Comparison of ENCODE assay signal across 18 cellular contexts in the genomic region with DNA sequence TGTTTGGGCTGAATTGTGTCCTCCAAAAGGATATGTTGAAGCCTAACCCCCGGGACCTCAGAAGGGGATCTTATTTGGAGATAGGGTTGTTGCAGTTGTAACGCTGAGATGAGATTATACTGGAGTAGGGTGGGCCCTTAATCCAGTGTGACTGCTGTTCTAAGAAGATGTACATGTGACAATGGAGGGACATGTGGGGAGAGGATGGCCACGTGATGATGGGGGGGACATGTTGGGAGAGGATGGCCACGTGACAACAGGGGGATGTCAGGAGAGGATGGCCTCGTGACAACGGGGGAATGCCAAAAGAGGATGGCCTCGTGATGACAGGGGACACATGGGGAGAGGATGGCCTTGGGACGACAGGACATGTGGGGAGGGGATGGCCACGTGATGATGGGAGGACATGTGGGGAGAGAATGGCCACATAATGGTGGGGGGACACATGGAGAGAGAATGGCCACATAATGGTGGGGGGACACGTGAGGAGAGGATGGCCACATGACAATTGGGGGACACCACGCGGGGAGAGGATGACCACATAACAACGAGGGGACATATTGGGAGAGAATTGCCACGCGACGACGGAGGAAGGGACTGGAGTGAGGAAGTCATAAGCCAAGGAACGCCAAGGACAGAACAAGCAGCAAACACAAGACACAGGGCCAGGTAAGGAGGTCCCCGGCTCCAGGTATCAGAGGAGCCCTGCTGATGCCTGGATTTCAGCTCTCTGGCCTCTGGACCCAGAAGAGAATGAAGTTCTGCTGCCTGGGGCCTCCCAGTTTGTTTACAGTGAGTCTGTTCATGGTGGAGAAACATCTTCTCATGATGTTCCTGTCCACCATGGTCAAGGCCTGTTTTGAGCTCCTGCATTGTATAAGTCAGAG. TPM values are rescaled to one million over a fixed set of nuclear protein-coding genes. Genes with fewer than 3 reads are reported as not detected.
DNase-seq lines count a peak whose midpoint lies in the region; ATAC-seq, FAIRE-seq and TF ChIP-seq lines count a peak whose summit lies in the region.
"Had no signal": no experiment of that assay in that cellular context is flagged by ENCODE, and none has a peak within 500 bp of the region (broad histone marks: within the 10 kb centered on the region; RNA-seq: fewer than 3 reads in every experiment).

No MANE protein-coding gene starts in this region.

- intact Hi-C loops in lower lobe of right lung (cut with DNase I) (no loop called here), CD14-positive monocyte (cut with micrococcal nuclease) (no loop called here)

- no peak overlapping the region for H3K27ac ChIP-seq in lower lobe of right lung
- H3K27ac ChIP-seq: epithelial cell of prostate, HL-60, ovary had no signal

- no peak for ATAC-seq in activated naive CD8-positive, alpha-beta T cell treated with anti-CD3 and anti-CD28 coated beads, Interleukin-2, amount 50 U/mL, for 24 hours
- ATAC-seq in activated T-helper 17 cell treated with anti-CD3 and anti-CD28 coated beads, Interleukin-2, amount 50 U/mL, for 72 hours (replicated peaks) = no peak
- no peak for ATAC-seq in lower lobe of right lung
- ATAC-seq in stimulated activated naive B cell treated with anti-CD40 and anti-IgM and Interleukin-4, amounts not matched to agents 10 μg/mL and 1 μg/mL and 100 μg/mL, for 72 hours (replicated peaks) = no peak
- no peak for ATAC-seq in esophagus mucosa
- ATAC-seq: activated T-cell treated with anti-CD3 and anti-CD28 coated beads, Interleukin-2, amount 50 U/mL, for 72 hours had no signal

- no peak overlapping the region for H3K4me3 ChIP-seq in lower lobe of right lung
- H3K4me3 ChIP-seq: lung, ovary had no signal

- H3K9me3 Mint-ChIP-seq in activated naive CD8-positive, alpha-beta T cell (ENCODE audit: low read depth) = no peaks in the 10 kb centered on the region
- H3K9me3 Mint-ChIP-seq in activated naive CD8-positive, alpha-beta T cell treated with anti-CD3 and anti-CD28 coated beads, Interleukin-2, amount 50 U/mL, for 24 hours = no peaks in the 10 kb centered on the region
- peaks cover 3% of the 10 kb centered on the region for H3K9me3 Mint-ChIP-seq in activated T-helper 17 cell treated with anti-CD3 and anti-CD28 coated beads, Interleukin-2, amount 50 U/mL, for 72 hours
- peaks cover 0 to 5% of the 10 kb centered on the region in 2 donors for H3K9me3 Mint-ChIP-seq in stimulated activated naive B cell treated with anti-CD40 and anti-IgM and Interleukin-4, amounts not matched to agents 10 μg/mL and 1 μg/mL and 100 μg/mL, for 72 hours
- peaks cover 0 to 4% (median 2%) of the 10 kb centered on the region in 7 donors for H3K9me3 Mint-ChIP-seq in CD14-positive monocyte

- peaks cover 11% of the 10 kb centered on the region for H3K36me3 Mint-ChIP-seq in activated naive CD8-positive, alpha-beta T cell
- H3K36me3 Mint-ChIP-seq in activated naive CD8-positive, alpha-beta T cell treated with anti-CD3 and anti-CD28 coated beads, Interleukin-2, amount 50 U/mL, for 24 hours (ENCODE audit: low read depth) = peaks cover 19% of the 10 kb centered on the region
- peaks cover 7% of the 10 kb centered on the region for H3K36me3 Mint-ChIP-seq in activated T-helper 17 cell treated with anti-CD3 and anti-CD28 coated beads, Interleukin-2, amount 50 U/mL, for 72 hours (ENCODE audit: low read depth)
- peaks cover 48 to 70% of the 10 kb centered on the region in 2 donors for H3K36me3 Mint-ChIP-seq in stimulated activated naive B cell treated with anti-CD40 and anti-IgM and Interleukin-4, amounts not matched to agents 10 μg/mL and 1 μg/mL and 100 μg/mL, for 72 hours
- peaks cover 0 to 6% of the 10 kb centered on the region in 2 donors for H3K36me3 Mint-ChIP-seq in CD14-positive monocyte

- TF ChIP-seq POLR2A in GM12892 (IDR thresholded peaks at IDR 0.05; ENCODE audit: low read depth, low read length) = no peak

- no peaks in the 10 kb centered on the region for H3K36me3 ChIP-seq in lower lobe of right lung
- H3K36me3 ChIP-seq: ovary had no signal

- no peaks in the 10 kb centered on the region for H3K27me3 Mint-ChIP-seq in activated naive CD8-positive, alpha-beta T cell
- H3K27me3 Mint-ChIP-seq in activated naive CD8-positive, alpha-beta T cell treated with anti-CD3 and anti-CD28 coated beads, Interleukin-2, amount 50 U/mL, for 24 hours = no peaks in the 10 kb centered on the region
- H3K27me3 Mint-ChIP-seq in activated T-helper 17 cell treated with anti-CD3 and anti-CD28 coated beads, Interleukin-2, amount 50 U/mL, for 72 hours = no peaks in the 10 kb centered on the region
- H3K27me3 Mint-ChIP-seq in stimulated activated naive B cell treated with anti-CD40 and anti-IgM and Interleukin-4, amounts not matched to agents 10 μg/mL and 1 μg/mL and 100 μg/mL, for 72 hours = no peaks in the 10 kb centered on the region
- H3K27me3 Mint-ChIP-seq in CD14-positive monocyte (ENCODE audit: low read depth in 3 of 3) = peaks cover 2 to 4% (median 4%) of the 10 kb centered on the region in 3 donors

- H3K27ac Mint-ChIP-seq in activated naive CD8-positive, alpha-beta T cell = peak overlapping the region; percentile 22
- H3K27ac Mint-ChIP-seq in activated naive CD8-positive, alpha-beta T cell treated with anti-CD3 and anti-CD28 coated beads, Interleukin-2, amount 50 U/mL, for 24 hours = no peak overlapping the region
- peak overlapping the region; percentile 65 for H3K27ac Mint-ChIP-seq in activated T-helper 17 cell treated with anti-CD3 and anti-CD28 coated beads, Interleukin-2, amount 50 U/mL, for 72 hours
- H3K27ac Mint-ChIP-seq in stimulated activated naive B cell treated with anti-CD40 and anti-IgM and Interleukin-4, amounts not matched to agents 10 μg/mL and 1 μg/mL and 100 μg/mL, for 72 hours = peak overlapping the region; percentile 68
- peak overlapping the region in 2 of 7 donors; percentile 55 to 72 for H3K27ac Mint-ChIP-seq in CD14-positive monocyte
- H3K27ac Mint-ChIP-seq: activated T-cell treated with anti-CD3 and anti-CD28 coated beads, Interleukin-2, amount 50 U/mL, for 72 hours had no signal

- H3K4me1 Mint-ChIP-seq in activated naive CD8-positive, alpha-beta T cell (ENCODE audit: low read depth) = peaks cover 81% of the 10 kb centered on the region
- peaks cover 71% of the 10 kb centered on the region for H3K4me1 Mint-ChIP-seq in activated naive CD8-positive, alpha-beta T cell treated with anti-CD3 and anti-CD28 coated beads, Interleukin-2, amount 50 U/mL, for 24 hours
- peaks cover 69% of the 10 kb centered on the region for H3K4me1 Mint-ChIP-seq in activated T-helper 17 cell treated with anti-CD3 and anti-CD28 coated beads, Interleukin-2, amount 50 U/mL, for 72 hours
- H3K4me1 Mint-ChIP-seq in stimulated activated naive B cell treated with anti-CD40 and anti-IgM and Interleukin-4, amounts not matched to agents 10 μg/mL and 1 μg/mL and 100 μg/mL, for 72 hours = peaks cover 62 to 92% of the 10 kb centered on the region in 2 donors
- peaks cover 38% of the 10 kb centered on the region for H3K4me1 Mint-ChIP-seq in CD14-positive monocyte

- FAIRE-seq in GM12892 (lab: Jason Lieb, UNC) = no peak

- H3K9me3 ChIP-seq in lower lobe of right lung = no peaks in the 10 kb centered on the region
- H3K9me3 ChIP-seq: ovary had no signal

- peaks cover 21% of the 10 kb centered on the region for H3K4me1 ChIP-seq in lower lobe of right lung

- no peak overlapping the region for H3K4me3 Mint-ChIP-seq in activated naive CD8-positive, alpha-beta T cell
- no peak overlapping the region for H3K4me3 Mint-ChIP-seq in activated naive CD8-positive, alpha-beta T cell treated with anti-CD3 and anti-CD28 coated beads, Interleukin-2, amount 50 U/mL, for 24 hours
- H3K4me3 Mint-ChIP-seq in activated T-helper 17 cell treated with anti-CD3 and anti-CD28 coated beads, Interleukin-2, amount 50 U/mL, for 72 hours = peak overlapping the region; percentile 70
- H3K4me3 Mint-ChIP-seq in stimulated activated naive B cell treated with anti-CD40 and anti-IgM and Interleukin-4, amounts not matched to agents 10 μg/mL and 1 μg/mL and 100 μg/mL, for 72 hours = no peak overlapping the region
- no peak overlapping the region for H3K4me3 Mint-ChIP-seq in CD14-positive monocyte

- DNase-seq in activated naive CD8-positive, alpha-beta T cell treated with anti-CD3 and anti-CD28 coated beads, Interleukin-2, amount 50 U/mL, for 24 hours = no peak
- DNase-seq in lower lobe of right lung = peak; percentile 20
- no peak for DNase-seq in stimulated activated naive B cell treated with anti-CD40 and anti-IgM and Interleukin-4, amounts not matched to agents 10 μg/mL and 1 μg/mL and 100 μg/mL, for 72 hours
- DNase-seq in CD14-positive monocyte (ENCODE audit: low spot score) = no peak
- no peak for DNase-seq in GM12892 (ENCODE audit: insufficient read length)
- DNase-seq: activated T-cell treated with anti-CD3 and anti-CD28 coated beads, Interleukin-2, amount 50 U/mL, for 72 hours; DND-41; GOT3; NCI-H187; NCI-H82; SHP77 treated with DMSO at 0.1 percent for 48 hours had no signal

- no peak for TF ChIP-seq CTCF in lower lobe of right lung (IDR thresholded peaks at IDR 0.05)
- no peak for TF ChIP-seq CTCF in CD14-positive monocyte (IDR thresholded peaks at IDR 0.05)

- H3K27me3 ChIP-seq in lower lobe of right lung (ENCODE audit: low read depth) = no peaks in the 10 kb centered on the region
- H3K27me3 ChIP-seq: ovary had no signal

RNA-seq across cellular contexts. Expression of gene SYNJ2, which starts 29.2 kb away (rescaled TPM):
- 10 to 100 TPM; 28.0 to 32.0 TPM for total RNA-seq in activated T-helper 17 cell treated with anti-CD3 and anti-CD28 coated beads, Interleukin-2, amount 50 U/mL, for 72 hours
- total RNA-seq in lower lobe of right lung (4.5 TPM), esophagus mucosa (12.9 TPM)
- polyA plus RNA-seq in CD14-positive monocyte = 1 to 10 TPM in 1 of 2 donors, under 1 TPM in 1; 0.82 to 1.6 TPM
- 2.7 TPM for polyA plus RNA-seq in GM12892 (2012; ENCODE audit: missing spikeins)
